In the genomic region with DNA sequence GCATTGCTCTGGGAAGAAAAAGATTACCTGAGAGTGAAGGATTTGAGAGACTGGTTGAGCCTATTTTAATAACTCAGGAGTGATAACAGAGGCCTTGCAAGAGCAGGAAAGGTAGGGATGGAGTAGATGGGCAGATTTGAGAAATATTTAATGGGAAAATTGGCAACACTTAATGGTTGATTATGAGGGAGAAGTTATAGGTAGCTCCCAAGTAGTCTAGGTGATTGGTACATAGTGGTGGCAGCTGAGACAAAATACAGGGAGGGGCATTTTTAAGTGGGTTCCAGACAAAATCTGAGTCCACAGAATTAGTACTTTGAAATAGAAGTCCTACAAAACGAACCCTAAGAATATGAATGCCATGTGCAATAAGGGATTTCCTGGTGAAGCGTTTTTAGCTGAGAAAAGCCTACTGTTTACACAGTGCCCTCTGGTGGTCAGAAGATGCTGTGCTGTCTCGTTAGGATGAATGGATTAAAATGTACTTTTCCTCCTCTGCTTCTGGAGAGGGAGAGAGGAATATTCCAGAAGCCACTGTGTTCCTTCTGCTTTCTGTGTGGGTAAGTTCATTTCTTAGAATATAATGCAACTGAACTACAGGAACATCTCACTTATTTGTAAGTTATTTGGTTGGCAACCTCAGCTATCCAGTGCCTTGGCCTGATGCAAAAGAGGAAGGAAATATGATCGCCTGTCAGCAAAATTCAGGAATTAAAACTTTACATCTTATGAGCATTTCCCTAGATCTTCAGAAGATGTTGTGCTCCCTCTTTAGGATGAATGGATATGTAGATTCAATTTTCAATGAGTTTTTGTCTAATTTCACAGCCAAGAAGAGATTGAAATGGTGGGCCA, we compare ENCODE assay signal across 8 cellular contexts. TPM values are rescaled to one million over a fixed set of nuclear protein-coding genes. Genes with fewer than 3 reads are reported as not detected.
DNase-seq lines count a peak whose midpoint lies in the region; ATAC-seq and TF ChIP-seq lines count a peak whose summit lies in the region.

No MANE protein-coding gene starts in this region.

- TF ChIP-seq CTCF in BE2C (IDR thresholded peaks at IDR 0.05; ENCODE audit: low read depth, low read length) (peak; percentile 99), choroid plexus epithelial cell (conservative IDR thresholded peaks at IDR 0.05; ENCODE audit: low read depth, low read length) (peak; percentile 89), left lung (IDR thresholded peaks at IDR 0.05) (peak; percentile 93 to 98)

- H3K4me1 ChIP-seq in BE2C (peaks cover 22% of the 10 kb centered on the region; the same call in 1 of the 2 replicates), left lung (peaks cover 34 to 78% of the 10 kb centered on the region in 2 donors)

- ATAC-seq in left lung (peak; percentile 82), GM18505 (IDR thresholded peaks at IDR 0.05; ENCODE audit: unreplicated experiment) (no peak)

- peaks cover 2% of the 10 kb centered on the region; the same call in 1 of the 2 replicates for H3K36me3 ChIP-seq in BE2C
- H3K36me3 ChIP-seq in left lung = no peaks in the 10 kb centered on the region

- no peaks in the 10 kb centered on the region for H3K27me3 ChIP-seq in BE2C
- H3K27me3 ChIP-seq in left lung = no peaks in the 10 kb centered on the region

- H3K9me3 ChIP-seq in BE2C (no peaks in the 10 kb centered on the region), left lung (no peaks in the 10 kb centered on the region)

- intact Hi-C loops in left lung (cut with DNase I) = no loop called here

- no peak overlapping the region for H3K4me3 ChIP-seq in BE2C (ENCODE audit: low read depth, low read length)
- no peak overlapping the region for H3K4me3 ChIP-seq in choroid plexus epithelial cell (ENCODE audit: low read depth, low read length)
- no peak overlapping the region for H3K4me3 ChIP-seq in left lung

- peak; percentile 72 for DNase-seq in BE2C
- peak; percentile 67 for DNase-seq in HCEC 1CT
- DNase-seq in NCI-H446 treated with DMSO at 0.1 percent for 48 hours (lab: John Stamatoyannopoulos, UW) = peak; percentile 47
- peak; percentile 35 for DNase-seq in activated CD4-positive, alpha-beta T cell treated with anti-CD3 and anti-CD28 coated beads for 1 hour
- DNase-seq in choroid plexus epithelial cell (ENCODE audit: low read depth) = peak; percentile 83
- peak in 1 of 2 donors; percentile 46 for DNase-seq in left lung
- DNase-seq in stimulated activated CD4-positive, alpha-beta T cell treated with anti-CD3 and anti-CD28 coated beads, TNF-alpha, amount 100 ng/mL, for 24 hours (ENCODE audit: low read depth in 3 of 3) = peak; percentile 35 to 54 (median 52)

- TF ChIP-seq POLR2A in GM18505 (IDR thresholded peaks at IDR 0.05; ENCODE audit: borderline replicate concordance, extremely low read depth, insufficient read depth, insufficient read length) = no peak

- H3K27ac ChIP-seq in left lung = peak overlapping the region; percentile 4 to 68

RNA-seq across cellular contexts. Expression of a gene that starts 6.5 kb away (rescaled TPM):
- 19.4 TPM for polyA plus RNA-seq in BE2C (2012; ENCODE audit: insufficient read depth, insufficient read length, low read depth)
- total RNA-seq in left lung = 10 to 100 TPM; 35.5 to 40.2 TPM

RNA-seq across cellular contexts. Expression of a gene that starts 7.4 kb away (rescaled TPM):
- polyA plus RNA-seq in BE2C (2012; ENCODE audit: insufficient read depth, insufficient read length, low read depth) = 4.6 TPM
- total RNA-seq in left lung = 10 to 100 TPM; 10.1 to 11.2 TPM

RNA-seq across cellular contexts. Expression of a gene that starts 29.5 kb away (rescaled TPM):
- polyA plus RNA-seq in BE2C (2012; ENCODE audit: insufficient read depth, insufficient read length, low read depth) = 3.4 TPM
- total RNA-seq in left lung = 10 to 100 TPM; 10.6 to 12.4 TPM

RNA-seq across cellular contexts. Expression of a gene that starts 38.7 kb away (rescaled TPM):
- 1.2 TPM for polyA plus RNA-seq in BE2C (2012; ENCODE audit: insufficient read depth, insufficient read length, low read depth)
- total RNA-seq in left lung = 1 to 10 TPM in 1 of 2 donors, under 1 TPM in 1; 0.47 to 2.1 TPM

RNA-seq across cellular contexts. Expression of a gene that starts 45.8 kb away (rescaled TPM):
- 2.6 TPM for polyA plus RNA-seq in BE2C (2012; ENCODE audit: insufficient read depth, insufficient read length, low read depth)
- 1 to 10 TPM; 1.7 to 2.9 TPM for total RNA-seq in left lung
